ENCODE assay signal across 1 cellular context in genomic region chr3:186663351-186664118, GRCh38.
A peak's percentile ranks its signal among the peaks of the same experiment; 100 is the strongest.
TF ChIP-seq lines count a peak whose summit lies in the region.

No MANE protein-coding gene starts in this region.

TF ChIP-seq in GM23338, 12 proteins besides CTCF, POLR2A, EP300 and RAD21 (continued from another document):
- TF ChIP-seq, protein P1, sequence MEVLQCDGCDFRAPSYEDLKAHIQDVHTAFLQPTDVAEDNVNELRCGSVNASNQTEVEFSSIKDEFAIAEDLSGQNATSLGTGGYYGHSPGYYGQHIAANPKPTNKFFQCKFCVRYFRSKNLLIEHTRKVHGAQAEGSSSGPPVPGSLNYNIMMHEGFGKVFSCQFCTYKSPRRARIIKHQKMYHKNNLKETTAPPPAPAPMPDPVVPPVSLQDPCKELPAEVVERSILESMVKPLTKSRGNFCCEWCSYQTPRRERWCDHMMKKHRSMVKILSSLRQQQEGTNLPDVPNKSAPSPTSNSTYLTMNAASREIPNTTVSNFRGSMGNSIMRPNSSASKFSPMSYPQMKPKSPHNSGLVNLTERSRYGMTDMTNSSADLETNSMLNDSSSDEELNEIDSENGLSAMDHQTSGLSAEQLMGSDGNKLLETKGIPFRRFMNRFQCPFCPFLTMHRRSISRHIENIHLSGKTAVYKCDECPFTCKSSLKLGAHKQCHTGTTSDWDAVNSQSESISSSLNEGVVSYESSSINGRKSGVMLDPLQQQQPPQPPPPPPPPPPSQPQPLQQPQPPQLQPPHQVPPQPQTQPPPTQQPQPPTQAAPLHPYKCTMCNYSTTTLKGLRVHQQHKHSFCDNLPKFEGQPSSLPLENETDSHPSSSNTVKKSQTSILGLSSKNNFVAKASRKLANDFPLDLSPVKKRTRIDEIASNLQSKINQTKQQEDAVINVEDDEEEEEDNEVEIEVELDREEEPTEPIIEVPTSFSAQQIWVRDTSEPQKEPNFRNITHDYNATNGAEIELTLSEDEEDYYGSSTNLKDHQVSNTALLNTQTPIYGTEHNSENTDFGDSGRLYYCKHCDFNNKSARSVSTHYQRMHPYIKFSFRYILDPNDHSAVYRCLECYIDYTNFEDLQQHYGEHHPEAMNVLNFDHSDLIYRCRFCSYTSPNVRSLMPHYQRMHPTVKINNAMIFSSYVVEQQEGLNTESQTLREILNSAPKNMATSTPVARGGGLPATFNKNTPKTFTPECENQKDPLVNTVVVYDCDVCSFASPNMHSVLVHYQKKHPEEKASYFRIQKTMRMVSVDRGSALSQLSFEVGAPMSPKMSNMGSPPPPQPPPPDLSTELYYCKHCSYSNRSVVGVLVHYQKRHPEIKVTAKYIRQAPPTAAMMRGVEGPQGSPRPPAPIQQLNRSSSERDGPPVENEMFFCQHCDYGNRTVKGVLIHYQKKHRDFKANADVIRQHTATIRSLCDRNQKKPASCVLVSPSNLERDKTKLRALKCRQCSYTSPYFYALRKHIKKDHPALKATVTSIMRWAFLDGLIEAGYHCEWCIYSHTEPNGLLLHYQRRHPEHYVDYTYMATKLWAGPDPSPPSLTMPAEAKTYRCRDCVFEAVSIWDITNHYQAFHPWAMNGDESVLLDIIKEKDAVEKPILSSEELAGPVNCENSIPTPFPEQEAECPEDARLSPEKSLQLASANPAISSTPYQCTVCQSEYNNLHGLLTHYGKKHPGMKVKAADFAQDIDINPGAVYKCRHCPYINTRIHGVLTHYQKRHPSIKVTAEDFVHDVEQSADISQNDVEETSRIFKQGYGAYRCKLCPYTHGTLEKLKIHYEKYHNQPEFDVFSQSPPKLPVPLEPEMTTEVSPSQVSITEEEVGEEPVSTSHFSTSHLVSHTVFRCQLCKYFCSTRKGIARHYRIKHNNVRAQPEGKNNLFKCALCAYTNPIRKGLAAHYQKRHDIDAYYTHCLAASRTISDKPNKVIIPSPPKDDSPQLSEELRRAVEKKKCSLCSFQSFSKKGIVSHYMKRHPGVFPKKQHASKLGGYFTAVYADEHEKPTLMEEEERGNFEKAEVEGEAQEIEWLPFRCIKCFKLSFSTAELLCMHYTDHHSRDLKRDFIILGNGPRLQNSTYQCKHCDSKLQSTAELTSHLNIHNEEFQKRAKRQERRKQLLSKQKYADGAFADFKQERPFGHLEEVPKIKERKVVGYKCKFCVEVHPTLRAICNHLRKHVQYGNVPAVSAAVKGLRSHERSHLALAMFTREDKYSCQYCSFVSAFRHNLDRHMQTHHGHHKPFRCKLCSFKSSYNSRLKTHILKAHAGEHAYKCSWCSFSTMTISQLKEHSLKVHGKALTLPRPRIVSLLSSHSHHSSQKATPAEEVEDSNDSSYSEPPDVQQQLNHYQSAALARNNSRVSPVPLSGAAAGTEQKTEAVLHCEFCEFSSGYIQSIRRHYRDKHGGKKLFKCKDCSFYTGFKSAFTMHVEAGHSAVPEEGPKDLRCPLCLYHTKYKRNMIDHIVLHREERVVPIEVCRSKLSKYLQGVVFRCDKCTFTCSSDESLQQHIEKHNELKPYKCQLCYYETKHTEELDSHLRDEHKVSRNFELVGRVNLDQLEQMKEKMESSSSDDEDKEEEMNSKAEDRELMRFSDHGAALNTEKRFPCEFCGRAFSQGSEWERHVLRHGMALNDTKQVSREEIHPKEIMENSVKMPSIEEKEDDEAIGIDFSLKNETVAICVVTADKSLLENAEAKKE (CRISPR knock-in tag; IDR thresholded peaks at IDR 0.05): no peak
- TF ChIP-seq ZNF331 (CRISPR knock-in tag; IDR thresholded peaks at IDR 0.05; ENCODE audit: low read depth) (no peak), NANOG (IDR thresholded peaks at IDR 0.05; ENCODE audit: borderline replicate concordance) (peak; percentile 63; the same call in 1 of the 2 replicates), POLR2AphosphoS5 (IDR thresholded peaks at IDR 0.05; ENCODE audit: low read depth) (0 out of 2 replicates have a peak, but pooled peaks have one; percentile 21), STAT1 (IDR thresholded peaks at IDR 0.05; ENCODE audit: unreplicated experiment) (no peak), ETS1 (IDR thresholded peaks at IDR 0.05) (no peak)
- TF ChIP-seq, protein P2, sequence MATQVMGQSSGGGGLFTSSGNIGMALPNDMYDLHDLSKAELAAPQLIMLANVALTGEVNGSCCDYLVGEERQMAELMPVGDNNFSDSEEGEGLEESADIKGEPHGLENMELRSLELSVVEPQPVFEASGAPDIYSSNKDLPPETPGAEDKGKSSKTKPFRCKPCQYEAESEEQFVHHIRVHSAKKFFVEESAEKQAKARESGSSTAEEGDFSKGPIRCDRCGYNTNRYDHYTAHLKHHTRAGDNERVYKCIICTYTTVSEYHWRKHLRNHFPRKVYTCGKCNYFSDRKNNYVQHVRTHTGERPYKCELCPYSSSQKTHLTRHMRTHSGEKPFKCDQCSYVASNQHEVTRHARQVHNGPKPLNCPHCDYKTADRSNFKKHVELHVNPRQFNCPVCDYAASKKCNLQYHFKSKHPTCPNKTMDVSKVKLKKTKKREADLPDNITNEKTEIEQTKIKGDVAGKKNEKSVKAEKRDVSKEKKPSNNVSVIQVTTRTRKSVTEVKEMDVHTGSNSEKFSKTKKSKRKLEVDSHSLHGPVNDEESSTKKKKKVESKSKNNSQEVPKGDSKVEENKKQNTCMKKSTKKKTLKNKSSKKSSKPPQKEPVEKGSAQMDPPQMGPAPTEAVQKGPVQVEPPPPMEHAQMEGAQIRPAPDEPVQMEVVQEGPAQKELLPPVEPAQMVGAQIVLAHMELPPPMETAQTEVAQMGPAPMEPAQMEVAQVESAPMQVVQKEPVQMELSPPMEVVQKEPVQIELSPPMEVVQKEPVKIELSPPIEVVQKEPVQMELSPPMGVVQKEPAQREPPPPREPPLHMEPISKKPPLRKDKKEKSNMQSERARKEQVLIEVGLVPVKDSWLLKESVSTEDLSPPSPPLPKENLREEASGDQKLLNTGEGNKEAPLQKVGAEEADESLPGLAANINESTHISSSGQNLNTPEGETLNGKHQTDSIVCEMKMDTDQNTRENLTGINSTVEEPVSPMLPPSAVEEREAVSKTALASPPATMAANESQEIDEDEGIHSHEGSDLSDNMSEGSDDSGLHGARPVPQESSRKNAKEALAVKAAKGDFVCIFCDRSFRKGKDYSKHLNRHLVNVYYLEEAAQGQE (IDR thresholded peaks at IDR 0.05; ENCODE audit: unreplicated experiment): no peak
